Comparison of ENCODE assay signal across 1 cellular context in the genomic region with DNA sequence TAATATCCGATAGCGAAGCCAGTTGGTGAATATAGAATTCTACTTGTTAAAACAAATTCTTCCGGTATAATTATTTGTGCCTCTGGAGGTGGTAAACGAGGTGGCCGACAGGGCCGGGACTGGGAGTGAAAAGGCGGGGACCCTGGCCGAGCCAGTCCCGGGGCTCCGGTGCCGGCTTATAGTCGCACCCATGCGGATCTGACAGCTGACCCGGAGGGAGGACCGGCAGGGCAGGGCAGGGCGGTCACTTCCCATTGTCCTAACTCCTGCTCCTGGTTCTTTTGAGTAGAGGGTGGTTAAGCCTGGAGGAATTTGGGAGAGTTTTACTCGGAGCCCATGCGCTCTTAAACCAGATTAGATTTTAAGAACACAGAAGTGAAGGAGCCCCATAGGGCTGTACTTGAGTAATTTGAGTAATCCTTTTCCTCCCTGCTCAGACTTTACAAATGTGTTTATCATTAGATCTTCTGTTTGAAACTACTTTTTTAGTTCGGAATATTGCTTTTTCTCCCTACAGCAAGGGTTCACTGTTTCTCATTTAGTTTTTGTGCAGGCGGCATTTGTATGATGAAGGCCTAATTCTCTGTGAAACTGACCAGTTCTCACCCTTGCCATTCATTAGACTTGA.
TF ChIP-seq lines count a peak whose summit lies in the region.

No MANE protein-coding gene starts in this region.

TF ChIP-seq in GM23338, 12 proteins besides CTCF, POLR2A, EP300 and RAD21 (continued from another document):
- TF ChIP-seq, protein P1, sequence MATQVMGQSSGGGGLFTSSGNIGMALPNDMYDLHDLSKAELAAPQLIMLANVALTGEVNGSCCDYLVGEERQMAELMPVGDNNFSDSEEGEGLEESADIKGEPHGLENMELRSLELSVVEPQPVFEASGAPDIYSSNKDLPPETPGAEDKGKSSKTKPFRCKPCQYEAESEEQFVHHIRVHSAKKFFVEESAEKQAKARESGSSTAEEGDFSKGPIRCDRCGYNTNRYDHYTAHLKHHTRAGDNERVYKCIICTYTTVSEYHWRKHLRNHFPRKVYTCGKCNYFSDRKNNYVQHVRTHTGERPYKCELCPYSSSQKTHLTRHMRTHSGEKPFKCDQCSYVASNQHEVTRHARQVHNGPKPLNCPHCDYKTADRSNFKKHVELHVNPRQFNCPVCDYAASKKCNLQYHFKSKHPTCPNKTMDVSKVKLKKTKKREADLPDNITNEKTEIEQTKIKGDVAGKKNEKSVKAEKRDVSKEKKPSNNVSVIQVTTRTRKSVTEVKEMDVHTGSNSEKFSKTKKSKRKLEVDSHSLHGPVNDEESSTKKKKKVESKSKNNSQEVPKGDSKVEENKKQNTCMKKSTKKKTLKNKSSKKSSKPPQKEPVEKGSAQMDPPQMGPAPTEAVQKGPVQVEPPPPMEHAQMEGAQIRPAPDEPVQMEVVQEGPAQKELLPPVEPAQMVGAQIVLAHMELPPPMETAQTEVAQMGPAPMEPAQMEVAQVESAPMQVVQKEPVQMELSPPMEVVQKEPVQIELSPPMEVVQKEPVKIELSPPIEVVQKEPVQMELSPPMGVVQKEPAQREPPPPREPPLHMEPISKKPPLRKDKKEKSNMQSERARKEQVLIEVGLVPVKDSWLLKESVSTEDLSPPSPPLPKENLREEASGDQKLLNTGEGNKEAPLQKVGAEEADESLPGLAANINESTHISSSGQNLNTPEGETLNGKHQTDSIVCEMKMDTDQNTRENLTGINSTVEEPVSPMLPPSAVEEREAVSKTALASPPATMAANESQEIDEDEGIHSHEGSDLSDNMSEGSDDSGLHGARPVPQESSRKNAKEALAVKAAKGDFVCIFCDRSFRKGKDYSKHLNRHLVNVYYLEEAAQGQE (IDR thresholded peaks at IDR 0.05; ENCODE audit: unreplicated experiment) = no peak
- TF ChIP-seq ZNF114 (CRISPR knock-in tag; IDR thresholded peaks at IDR 0.05) (no peak), CREB1 (CRISPR knock-in tag; IDR thresholded peaks at IDR 0.05; ENCODE audit: low read depth) (no peak), EZH2phosphoT487 (IDR thresholded peaks at IDR 0.05; ENCODE audit: unreplicated experiment) (no peak), STAT1 (IDR thresholded peaks at IDR 0.05; ENCODE audit: unreplicated experiment) (no peak)
- TF ChIP-seq, protein P2, sequence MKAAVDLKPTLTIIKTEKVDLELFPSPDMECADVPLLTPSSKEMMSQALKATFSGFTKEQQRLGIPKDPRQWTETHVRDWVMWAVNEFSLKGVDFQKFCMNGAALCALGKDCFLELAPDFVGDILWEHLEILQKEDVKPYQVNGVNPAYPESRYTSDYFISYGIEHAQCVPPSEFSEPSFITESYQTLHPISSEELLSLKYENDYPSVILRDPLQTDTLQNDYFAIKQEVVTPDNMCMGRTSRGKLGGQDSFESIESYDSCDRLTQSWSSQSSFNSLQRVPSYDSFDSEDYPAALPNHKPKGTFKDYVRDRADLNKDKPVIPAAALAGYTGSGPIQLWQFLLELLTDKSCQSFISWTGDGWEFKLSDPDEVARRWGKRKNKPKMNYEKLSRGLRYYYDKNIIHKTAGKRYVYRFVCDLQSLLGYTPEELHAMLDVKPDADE (IDR thresholded peaks at IDR 0.05) = no peak
